Comparison of ENCODE assay signal across 28 cellular contexts in genomic region chr4:16165931-16166330, GRCh38.
"Had no signal": no experiment of that assay in that cellular context is flagged by ENCODE, and none has a peak within 500 bp of the region (broad histone marks: within the 10 kb centered on the region; RNA-seq: fewer than 3 reads in every experiment).

No MANE protein-coding gene starts in this region.

- H3K9me3 Mint-ChIP-seq: activated CD4-positive, alpha-beta memory T cell treated with anti-CD3 and anti-CD28 coated beads, Interleukin-2, amount 10 ng/mL, durations not matched to agents 7 days and 5 days; activated naive CD8-positive, alpha-beta T cell treated with anti-CD3 and anti-CD28 coated beads, Interleukin-2, amount 50 U/mL, for 24 hours; activated T-cell treated with anti-CD3 and anti-CD28 coated beads, Interleukin-2, amount 50 U/mL, for 72 hours; activated T-helper 2 cell treated with anti-CD3 and anti-CD28 coated beads, Interferon-gamma antibody, Interleukin-2, Interleukin-4, amounts not matched to agents 10 μg/mL and 5 μg/mL and 100 μg/mL, durations not matched to agents 14 hours and 24 hours and 36 hours; T-cell had no signal

- ATAC-seq: activated CD4-positive, CD25-positive, alpha-beta regulatory T cell treated with anti-CD3 and anti-CD28 coated beads, Interleukin-2, amount 50 U/mL, for 24 hours; activated naive CD8-positive, alpha-beta T cell treated with anti-CD3 and anti-CD28 coated beads, Interleukin-2, amount 50 U/mL, for 24 hours; activated T-cell treated with anti-CD3 and anti-CD28 coated beads, Interleukin-2, amount 50 U/mL, for 72 hours; body of pancreas; Right ventricle myocardium inferior; T-cell had no signal

- H3K27ac Mint-ChIP-seq: activated CD4-positive, alpha-beta memory T cell treated with anti-CD3 and anti-CD28 coated beads, Interleukin-2, amount 10 ng/mL, durations not matched to agents 7 days and 5 days; activated naive CD8-positive, alpha-beta T cell treated with anti-CD3 and anti-CD28 coated beads, Interleukin-2, amount 50 U/mL, for 24 hours; activated T-cell treated with anti-CD3 and anti-CD28 coated beads, Interleukin-2, amount 50 U/mL, for 72 hours; activated T-helper 2 cell treated with anti-CD3 and anti-CD28 coated beads, Interferon-gamma antibody, Interleukin-2, Interleukin-4, amounts not matched to agents 10 μg/mL and 5 μg/mL and 100 μg/mL, durations not matched to agents 14 hours and 24 hours and 36 hours; T-cell had no signal

- H3K27ac ChIP-seq: ascending aorta, body of pancreas, KMS-11, SK-N-MC, VCaP had no signal

- H3K4me1 Mint-ChIP-seq: activated CD4-positive, alpha-beta memory T cell treated with anti-CD3 and anti-CD28 coated beads, Interleukin-2, amount 10 ng/mL, durations not matched to agents 7 days and 5 days had no signal

- H3K27me3 Mint-ChIP-seq: activated CD4-positive, alpha-beta memory T cell treated with anti-CD3 and anti-CD28 coated beads, Interleukin-2, amount 10 ng/mL, durations not matched to agents 7 days and 5 days; activated naive CD8-positive, alpha-beta T cell treated with anti-CD3 and anti-CD28 coated beads, Interleukin-2, amount 50 U/mL, for 24 hours; T-cell had no signal

- DNase-seq: activated CD4-positive, alpha-beta memory T cell treated with anti-CD3 and anti-CD28 coated beads, Interleukin-2, amount 10 ng/mL, durations not matched to agents 7 days and 5 days; activated CD4-positive, alpha-beta T cell treated with anti-CD3 and anti-CD28 coated beads for 48 hours; activated CD8-positive, alpha-beta memory T cell treated with anti-CD3 and anti-CD28 coated beads, Interleukin-2, amount 50 U/mL, for 4 hours; activated naive CD4-positive, alpha-beta T cell treated with Interleukin-2 at 50 U/mL for 16 hours; activated naive CD8-positive, alpha-beta T cell treated with anti-CD3 and anti-CD28 coated beads, Interleukin-2, amount 50 U/mL, for 24 hours; activated T-cell treated with anti-CD3 and anti-CD28 coated beads, Interleukin-2, amount 50 U/mL, for 72 hours; amniotic stem cell; body of pancreas; central memory CD4-positive, alpha-beta T cell; NCI-H1092; NCI-H1417; NCI-H1694; NCI-H2029; NCI-H2107; NCI-H2171 treated with DMSO at 0.1 percent for 48 hours; NCI-H226; NCI-H526; NCI-H82; T-cell; T-helper 2 cell; T1000 had no signal

- H3K4me3 Mint-ChIP-seq: activated CD4-positive, alpha-beta memory T cell treated with anti-CD3 and anti-CD28 coated beads, Interleukin-2, amount 10 ng/mL, durations not matched to agents 7 days and 5 days; activated naive CD8-positive, alpha-beta T cell treated with anti-CD3 and anti-CD28 coated beads, Interleukin-2, amount 50 U/mL, for 24 hours; activated T-cell treated with anti-CD3 and anti-CD28 coated beads, Interleukin-2, amount 50 U/mL, for 72 hours; T-cell had no signal
